In the genomic region with DNA sequence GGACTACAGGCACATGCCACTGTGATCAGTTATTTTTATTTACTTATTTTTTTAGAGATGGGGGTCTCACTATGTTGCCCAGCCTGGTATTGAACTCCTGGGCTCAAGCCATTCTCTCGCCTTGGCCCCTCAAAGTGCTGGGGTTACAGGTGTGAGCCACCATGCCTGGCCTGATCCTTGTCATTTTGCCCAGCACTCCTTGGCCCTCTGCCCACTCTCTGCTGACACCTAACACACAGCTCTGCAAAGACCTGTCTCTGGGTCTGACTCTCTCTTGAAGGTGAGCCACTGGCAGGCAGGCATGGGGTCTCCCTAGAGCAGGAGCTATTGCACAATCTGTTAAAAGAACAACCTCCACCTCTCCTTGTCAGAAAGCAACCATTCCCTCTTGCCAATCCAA, we compare ENCODE assay signal across 1 cellular context.
TF ChIP-seq lines count a peak whose summit lies in the region.

No MANE protein-coding gene starts in this region.

TF ChIP-seq in HepG2, 621 proteins besides CTCF, POLR2A, EP300 and RAD21 (continued from another document):
- TF ChIP-seq, protein P1, sequence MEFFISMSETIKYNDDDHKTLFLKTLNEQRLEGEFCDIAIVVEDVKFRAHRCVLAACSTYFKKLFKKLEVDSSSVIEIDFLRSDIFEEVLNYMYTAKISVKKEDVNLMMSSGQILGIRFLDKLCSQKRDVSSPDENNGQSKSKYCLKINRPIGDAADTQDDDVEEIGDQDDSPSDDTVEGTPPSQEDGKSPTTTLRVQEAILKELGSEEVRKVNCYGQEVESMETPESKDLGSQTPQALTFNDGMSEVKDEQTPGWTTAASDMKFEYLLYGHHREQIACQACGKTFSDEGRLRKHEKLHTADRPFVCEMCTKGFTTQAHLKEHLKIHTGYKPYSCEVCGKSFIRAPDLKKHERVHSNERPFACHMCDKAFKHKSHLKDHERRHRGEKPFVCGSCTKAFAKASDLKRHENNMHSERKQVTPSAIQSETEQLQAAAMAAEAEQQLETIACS (CRISPR knock-in tag; IDR thresholded peaks at IDR 0.05) = no peak
- TF ChIP-seq ZNF121 (CRISPR knock-in tag; IDR thresholded peaks at IDR 0.05) = peak; percentile 71; the same call in 1 of the 2 replicates
- no peak for TF ChIP-seq ZNF282 (IDR thresholded peaks at IDR 0.05; ENCODE audit: partially characterized antibody)
- no peak for TF ChIP-seq RFX5 (IDR thresholded peaks at IDR 0.05; ENCODE audit: low read depth, low read length)
- TF ChIP-seq, protein P2, sequence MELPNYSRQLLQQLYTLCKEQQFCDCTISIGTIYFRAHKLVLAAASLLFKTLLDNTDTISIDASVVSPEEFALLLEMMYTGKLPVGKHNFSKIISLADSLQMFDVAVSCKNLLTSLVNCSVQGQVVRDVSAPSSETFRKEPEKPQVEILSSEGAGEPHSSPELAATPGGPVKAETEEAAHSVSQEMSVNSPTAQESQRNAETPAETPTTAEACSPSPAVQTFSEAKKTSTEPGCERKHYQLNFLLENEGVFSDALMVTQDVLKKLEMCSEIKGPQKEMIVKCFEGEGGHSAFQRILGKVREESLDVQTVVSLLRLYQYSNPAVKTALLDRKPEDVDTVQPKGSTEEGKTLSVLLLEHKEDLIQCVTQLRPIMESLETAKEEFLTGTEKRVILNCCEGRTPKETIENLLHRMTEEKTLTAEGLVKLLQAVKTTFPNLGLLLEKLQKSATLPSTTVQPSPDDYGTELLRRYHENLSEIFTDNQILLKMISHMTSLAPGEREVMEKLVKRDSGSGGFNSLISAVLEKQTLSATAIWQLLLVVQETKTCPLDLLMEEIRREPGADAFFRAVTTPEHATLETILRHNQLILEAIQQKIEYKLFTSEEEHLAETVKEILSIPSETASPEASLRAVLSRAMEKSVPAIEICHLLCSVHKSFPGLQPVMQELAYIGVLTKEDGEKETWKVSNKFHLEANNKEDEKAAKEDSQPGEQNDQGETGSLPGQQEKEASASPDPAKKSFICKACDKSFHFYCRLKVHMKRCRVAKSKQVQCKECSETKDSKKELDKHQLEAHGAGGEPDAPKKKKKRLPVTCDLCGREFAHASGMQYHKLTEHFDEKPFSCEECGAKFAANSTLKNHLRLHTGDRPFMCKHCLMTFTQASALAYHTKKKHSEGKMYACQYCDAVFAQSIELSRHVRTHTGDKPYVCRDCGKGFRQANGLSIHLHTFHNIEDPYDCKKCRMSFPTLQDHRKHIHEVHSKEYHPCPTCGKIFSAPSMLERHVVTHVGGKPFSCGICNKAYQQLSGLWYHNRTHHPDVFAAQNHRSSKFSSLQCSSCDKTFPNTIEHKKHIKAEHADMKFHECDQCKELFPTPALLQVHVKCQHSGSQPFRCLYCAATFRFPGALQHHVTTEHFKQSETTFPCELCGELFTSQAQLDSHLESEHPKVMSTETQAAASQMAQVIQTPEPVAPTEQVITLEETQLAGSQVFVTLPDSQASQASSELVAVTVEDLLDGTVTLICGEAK (IDR thresholded peaks at IDR 0.05) = no peak
- TF ChIP-seq, protein P2 (CRISPR knock-in tag; IDR thresholded peaks at IDR 0.05) = no peak
- TF ChIP-seq CBFB (CRISPR knock-in tag; IDR thresholded peaks at IDR 0.05) = no peak
